Comparison of ENCODE assay signal across 14 cellular contexts in genomic region chr9:129493714-129494047, GRCh38.
A peak's percentile ranks its signal among the peaks of the same experiment; 100 is the strongest.
DNase-seq lines count a peak whose midpoint lies in the region; ATAC-seq and TF ChIP-seq lines count a peak whose summit lies in the region.
"Had no signal": no experiment of that assay in that cellular context is flagged by ENCODE, and none has a peak within 500 bp of the region (broad histone marks: within the 10 kb centered on the region; RNA-seq: fewer than 3 reads in every experiment).

No MANE protein-coding gene starts in this region.

- H3K27ac ChIP-seq in SK-N-SH (ENCODE audit: low read depth in 2 of 2, low read length in 1 of 2) (peak overlapping the region; percentile 43 to 99; a peak in 3 of 4 replicates), right lobe of liver (peak overlapping the region in 2 of 3 donors; percentile 36 to 40), subcutaneous abdominal adipose tissue (ENCODE audit: low read depth, low read length) (peak overlapping the region; percentile 1)

- H3F3A ChIP-seq in SK-N-SH (replicated peaks; ENCODE audit: insufficient read depth): peaks cover 36% of the 10 kb centered on the region

- no peak overlapping the region for H3K4me2 ChIP-seq in SK-N-SH

- no peak for ATAC-seq in SK-N-SH treated with all-trans-retinoic acid at 6 μM for 48 hours
- no peak for ATAC-seq in right lobe of liver
- no peak for ATAC-seq in HG03571 (IDR thresholded peaks at IDR 0.05; ENCODE audit: unreplicated experiment)
- ATAC-seq: GM12878 had no signal

- no peak for DNase-seq in SK-N-SH
- no peak for DNase-seq in adipocyte (ENCODE audit: low read depth)
- no peak for DNase-seq in right lobe of liver
- DNase-seq in iPS-NIHi7 (ENCODE audit: extremely low spot score): no peak
- DNase-seq in LoVo (ENCODE audit: low spot score): no peak
- DNase-seq: activated effector memory CD4-positive, alpha-beta T cell treated with anti-CD3 and anti-CD28 coated beads, Interleukin-2, amount 50 U/mL, for 16 hours; DND-41; NCI-H1436 treated with DMSO at 0.1 percent for 48 hours; NCI-H774; testis had no signal

- H3K4me3 ChIP-seq in SK-N-SH (ENCODE audit: low read depth in 2 of 2, low read length in 1 of 2): no peak overlapping the region
- H3K4me3 ChIP-seq in adipocyte (ENCODE audit: low read length): no peak overlapping the region
- no peak overlapping the region for H3K4me3 ChIP-seq in right lobe of liver
- no peak overlapping the region for H3K4me3 ChIP-seq in subcutaneous abdominal adipose tissue (ENCODE audit: low read depth in 1 of 5, low read length in 5 of 5)
- H3K4me3 ChIP-seq: GM12878, testis had no signal

- H2AFZ ChIP-seq in SK-N-SH (ENCODE audit: low read depth): no peak overlapping the region

- TF ChIP-seq CTCF in SK-N-SH (IDR thresholded peaks at IDR 0.05): no peak
- no peak for TF ChIP-seq CTCF in right lobe of liver (IDR thresholded peaks at IDR 0.05)

- TF ChIP-seq POLR2A in right lobe of liver (IDR thresholded peaks at IDR 0.05): no peak

- CTCF ChIA-PET in SK-N-SH (lab: Yijun Ruan, JAX): interaction anchor here (0.9 to 6.7 kb wide), 5 partner anchors 19 to 351 kb away, joined by 3 to 31 read pairs (median 4); no protein-coding TSS in a partner anchor

- H3K9me3 ChIP-seq in SK-N-SH (no peaks in the 10 kb centered on the region), adipocyte (ENCODE audit: control insufficient read depth, low read length) (no peaks in the 10 kb centered on the region), right lobe of liver (no peaks in the 10 kb centered on the region), subcutaneous abdominal adipose tissue (ENCODE audit: control insufficient read depth in 5 of 5, low read length in 5 of 5) (no peaks in the 10 kb centered on the region)
- H3K9me3 ChIP-seq: testis had no signal

- H3K9ac ChIP-seq in SK-N-SH: no peak overlapping the region
- H3K9ac ChIP-seq in adipocyte (ENCODE audit: low read length): peak overlapping the region; percentile 30
- no peak overlapping the region for H3K9ac ChIP-seq in subcutaneous abdominal adipose tissue (ENCODE audit: low read length in 5 of 5)

- H3K27me3 ChIP-seq in SK-N-SH (ENCODE audit: insufficient read depth) (no peaks in the 10 kb centered on the region), adipocyte (replicated peaks; ENCODE audit: control insufficient read depth, insufficient read depth, low read length) (no peaks in the 10 kb centered on the region), right lobe of liver (no peaks in the 10 kb centered on the region), subcutaneous abdominal adipose tissue (ENCODE audit: control insufficient read depth in 5 of 5, insufficient read depth in 4 of 5, low read length in 5 of 5) (no peaks in the 10 kb centered on the region)
- H3K27me3 ChIP-seq: testis had no signal

- H3K4me1 ChIP-seq in SK-N-SH (ENCODE audit: control insufficient read depth in 1 of 2, insufficient read depth in 2 of 2, low read depth in 1 of 2, low read length in 1 of 2) (peaks cover 56 to 74% of the 10 kb centered on the region in 2 experiments; a peak in 3 of 4 replicates), adipocyte (ENCODE audit: control insufficient read depth, insufficient read depth, low read length) (peaks cover 57% of the 10 kb centered on the region), right lobe of liver (peaks cover 0 to 56% (median 22%) of the 10 kb centered on the region in 4 donors), subcutaneous abdominal adipose tissue (ENCODE audit: control insufficient read depth in 5 of 5, insufficient read depth in 5 of 5, low read length in 5 of 5) (peaks cover 17 to 86% (median 74%) of the 10 kb centered on the region in 5 donors)

- no peaks in the 10 kb centered on the region for H3K9me2 ChIP-seq in SK-N-SH

- H3K36me3 ChIP-seq in SK-N-SH (replicated peaks in 1 of 2; ENCODE audit: control insufficient read depth in 1 of 2, insufficient read depth in 2 of 2, low read length in 1 of 2) (peaks cover 0 to 4% of the 10 kb centered on the region in 2 experiments), adipocyte (ENCODE audit: control insufficient read depth, insufficient read depth, low read length, severe bottlenecking) (peaks cover 10% of the 10 kb centered on the region), right lobe of liver (no peaks in the 10 kb centered on the region), subcutaneous abdominal adipose tissue (ENCODE audit: control insufficient read depth in 5 of 5, insufficient read depth in 5 of 5, low read length in 5 of 5) (peaks cover 0 to 14% (median 9%) of the 10 kb centered on the region in 5 donors)

- intact Hi-C loops in right lobe of liver (cut with DNase I): no loop called here

- POLR2A ChIA-PET in SK-N-SH (lab: Yijun Ruan, JAX): interaction anchor here (1.0 to 6.5 kb wide), 3 partner anchors 10 to 103 kb away, joined by 3 to 62 read pairs (median 5); no protein-coding TSS in a partner anchor

- TF ChIP-seq RAD21 in SK-N-SH (IDR thresholded peaks at IDR 0.05; ENCODE audit: low read length): no peak

- 82% methylated on average over 7 of the region's 7 CpGs for WGBS in SK-N-SH (ENCODE audit: low lambda C conversion rate)
- 60% methylated on average over 5 of the region's 7 CpGs for WGBS in right lobe of liver (ENCODE audit: insufficient coverage, low coverage, low lambda C conversion rate, missing lambda C conversion rate)

- H3K79me2 ChIP-seq in SK-N-SH (ENCODE audit: insufficient read depth): peaks cover 76% of the 10 kb centered on the region

- no peak for TF ChIP-seq EP300 in SK-N-SH (IDR thresholded peaks at IDR 0.05; ENCODE audit: borderline replicate concordance in 1 of 2, low read depth in 1 of 2, low read length in 1 of 2)

- H4K20me1 ChIP-seq in SK-N-SH (ENCODE audit: insufficient read depth): no peaks in the 10 kb centered on the region

TF ChIP-seq in SK-N-SH, 30 proteins besides CTCF, POLR2A, EP300 and RAD21 (continues in another document):
- no peak for TF ChIP-seq TEAD4 (IDR thresholded peaks at IDR 0.05; ENCODE audit: borderline replicate concordance, insufficient read depth)
- TF ChIP-seq GABPA (IDR thresholded peaks at IDR 0.05; ENCODE audit: low read depth): no peak
- no peak for TF ChIP-seq RCOR1 (IDR thresholded peaks at IDR 0.05; ENCODE audit: low read length)
- TF ChIP-seq ELF1 (IDR thresholded peaks at IDR 0.05): no peak
- no peak for TF ChIP-seq REST (IDR thresholded peaks at IDR 0.05; ENCODE audit: low read depth, low read length)
- TF ChIP-seq FOSL2 (IDR thresholded peaks at IDR 0.05; ENCODE audit: borderline replicate concordance, low read depth): no peak

TF ChIP-seq in SK-N-SH treated with all-trans-retinoic acid at 6 μM for 48 hours, 23 proteins besides CTCF, POLR2A, EP300 and RAD21:
- TF ChIP-seq RARB (CRISPR knock-in tag; IDR thresholded peaks at IDR 0.05): no peak
TF ChIP-seq in SK-N-SH treated with all-trans-retinoic acid at 6 μM for 48 hours: peak in this region for 0.

Comparison
In these comparisons a context has a peak if more than half of its experiments do, and no peak if none do; other contexts are left out.
1. H3K27ac ChIP-seq: peak in every context shown above with its lines; median percentile 71 in SK-N-SH; 38 in right lobe of liver; 1 in subcutaneous abdominal adipose tissue.